In genomic region chr5:148469446-148470062, GRCh38 we compare ENCODE assay signal across 13 cellular contexts.
DNase-seq lines count a peak whose midpoint lies in the region; ATAC-seq, FAIRE-seq and TF ChIP-seq lines count a peak whose summit lies in the region.
"Had no signal": no experiment of that assay in that cellular context is flagged by ENCODE, and none has a peak within 500 bp of the region (broad histone marks: within the 10 kb centered on the region; RNA-seq: fewer than 3 reads in every experiment).

No MANE protein-coding gene starts in this region.

- ATAC-seq in gastroesophageal sphincter: peak; percentile 64

- DNase-seq in ELR (ENCODE audit: low read depth) (peak; percentile 20), pons (ENCODE audit: low spot score) (peak; percentile 87), NCI-H1930 (lab: John Stamatoyannopoulos, UW) (no peak), NOMO-1 treated with dmso at 0.1 percent for 144 hours (lab: John Stamatoyannopoulos, UW; ENCODE audit: unreplicated experiment) (no peak), AML-193 (lab: John Stamatoyannopoulos, UW) (no peak), H54 (ENCODE audit: insufficient read length, low spot score) (no peak)
- DNase-seq: DMS 273 treated with DMSO at 0.1 percent for 48 hours; effector memory CD4-positive, alpha-beta T cell; naive B cell; RPMI8226 had no signal

- peak overlapping the region; percentile 33 for H3K27ac ChIP-seq in VCaP
- peak overlapping the region in 3 of 4 donors; percentile 18 to 59 (median 50) for H3K27ac ChIP-seq in gastroesophageal sphincter

- TF ChIP-seq CTCF in VCaP (conservative IDR thresholded peaks at IDR 0.05) (no peak), gastroesophageal sphincter (IDR thresholded peaks at IDR 0.05) (no peak)

- H3K36me3 ChIP-seq in gastroesophageal sphincter: no peaks in the 10 kb centered on the region

- no peaks in the 10 kb centered on the region for H3K9me3 ChIP-seq in gastroesophageal sphincter

- WGBS in gastroesophageal sphincter (ENCODE audit: low coverage in 1 of 2), 2 donors: 25 to 37% methylated on average over 3 to 5 of the region's 5 CpGs

- H3K4me3 ChIP-seq in gastroesophageal sphincter: no peak overlapping the region

- TF ChIP-seq POLR2A in gastroesophageal sphincter (IDR thresholded peaks at IDR 0.05) (no peak), H54 (IDR thresholded peaks at IDR 0.05; ENCODE audit: low read depth, low read length) (no peak)

- peaks cover 5 to 41% (median 13%) of the 10 kb centered on the region in 3 donors for H3K4me1 ChIP-seq in gastroesophageal sphincter

- TF ChIP-seq EP300 in gastroesophageal sphincter (IDR thresholded peaks at IDR 0.05): no peak

- H3K27me3 ChIP-seq in gastroesophageal sphincter: no peaks in the 10 kb centered on the region

- FAIRE-seq in H54 (lab: Jason Lieb, UNC): no peak
- FAIRE-seq: GM19239 had no signal

Comparison
In these comparisons a context has a peak if more than half of its experiments do, and no peak if none do; other contexts are left out.
1. DNase-seq: peak in ELR (single experiment) and pons (single experiment); none in NCI-H1930 (0 of 2), NOMO-1 treated with dmso at 0.1 percent for 144 hours (single experiment), AML-193 (0 of 2) and H54 (single experiment).